In the genomic region with DNA sequence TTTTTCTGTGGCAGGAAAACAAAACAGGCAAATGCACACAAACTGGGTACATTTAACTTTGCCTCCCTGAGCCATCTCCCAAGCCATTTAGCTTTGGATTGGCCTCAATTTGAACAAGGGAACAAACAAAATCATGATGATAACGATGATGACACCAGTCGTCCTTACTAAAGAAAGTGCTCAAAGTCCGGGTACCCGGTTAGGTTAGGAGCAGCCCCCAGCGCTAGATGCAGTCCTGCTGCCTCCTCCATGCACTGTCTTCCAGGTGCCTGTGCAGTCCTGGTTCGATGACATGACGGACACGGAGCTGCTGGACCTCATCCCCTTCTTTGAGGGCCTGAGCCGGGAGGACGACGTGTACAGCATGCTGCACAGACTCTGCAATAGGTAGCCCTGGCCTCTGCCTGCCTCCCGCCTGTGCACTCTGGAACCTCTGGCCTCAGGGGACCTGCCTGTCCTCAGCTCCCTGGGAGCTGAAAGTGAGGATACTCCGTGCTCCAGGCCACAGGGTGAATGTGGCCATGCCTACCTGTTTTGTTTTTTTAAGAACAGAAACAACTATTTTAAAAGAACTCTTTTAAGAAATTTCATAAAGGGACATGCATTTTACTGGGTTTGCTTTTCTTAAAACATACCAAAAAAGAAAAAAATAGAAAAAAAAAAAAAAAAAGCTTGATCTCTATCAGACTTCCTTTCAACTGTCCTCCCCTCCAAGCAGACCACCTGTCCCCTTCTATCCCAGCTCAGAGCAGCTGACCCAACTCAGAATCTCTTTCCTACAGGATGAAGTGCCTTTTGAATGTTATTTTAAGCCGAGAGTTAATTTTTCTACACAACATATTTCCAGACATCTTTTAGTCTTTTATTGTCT, we compare ENCODE assay signal across 25 cellular contexts. TPM values are rescaled to one million over a fixed set of nuclear protein-coding genes. Genes with fewer than 3 reads are reported as not detected.
DNase-seq lines count a peak whose midpoint lies in the region; ATAC-seq and TF ChIP-seq lines count a peak whose summit lies in the region.
"Had no signal": no experiment of that assay in that cellular context is flagged by ENCODE, and none has a peak within 500 bp of the region (broad histone marks: within the 10 kb centered on the region; RNA-seq: fewer than 3 reads in every experiment).

No MANE protein-coding gene starts in this region.

- H3K4me1 Mint-ChIP-seq in natural killer cell treated with Interleukin-12 subunit alpha and Interleukin-12 subunit beta and Interleukin-15 and Interleukin-18, amount 100 ng/mL, for 72 hours (ENCODE audit: low read depth in 2 of 2): no peaks in the 10 kb centered on the region
- H3K4me1 Mint-ChIP-seq in natural killer cell: no peaks in the 10 kb centered on the region
- peaks cover 33% of the 10 kb centered on the region for H3K4me1 Mint-ChIP-seq in dendritic cell treated with granulocyte-macrophage colony-stimulating factor and Interleukin-4, amounts not matched to agents 40 ng/mL and 50 ng/mL, for 4 days (ENCODE audit: low read depth)
- H3K4me1 Mint-ChIP-seq in type B pancreatic cell (ENCODE audit: unreplicated experiment): peaks cover 3% of the 10 kb centered on the region
- H3K4me1 Mint-ChIP-seq: activated CD4-positive, alpha-beta memory T cell treated with anti-CD3 and anti-CD28 coated beads, Interleukin-2, amount 10 ng/mL, durations not matched to agents 7 days and 5 days; activated naive CD4-positive, alpha-beta T cell treated with anti-CD3 and anti-CD28 coated beads, Interleukin-2, amount 50 U/mL, for 24 hours; naive B cell had no signal

- H3K27ac Mint-ChIP-seq in natural killer cell treated with Interleukin-12 subunit alpha and Interleukin-12 subunit beta and Interleukin-15 and Interleukin-18, amount 100 ng/mL, for 72 hours: peak overlapping the region; percentile 53 to 72
- H3K27ac Mint-ChIP-seq in natural killer cell: no peak overlapping the region
- peak overlapping the region; percentile 58 for H3K27ac Mint-ChIP-seq in dendritic cell treated with granulocyte-macrophage colony-stimulating factor and Interleukin-4, amounts not matched to agents 40 ng/mL and 50 ng/mL, for 4 days
- H3K27ac Mint-ChIP-seq in type B pancreatic cell: peak overlapping the region; percentile 88
- H3K27ac Mint-ChIP-seq: activated CD4-positive, alpha-beta memory T cell treated with anti-CD3 and anti-CD28 coated beads, Interleukin-2, amount 10 ng/mL, durations not matched to agents 7 days and 5 days; activated naive CD4-positive, alpha-beta T cell treated with anti-CD3 and anti-CD28 coated beads, Interleukin-2, amount 50 U/mL, for 24 hours; activated T-helper 2 cell treated with anti-CD3 and anti-CD28 coated beads, Interferon-gamma antibody, Interleukin-2, Interleukin-4, amounts not matched to agents 10 μg/mL and 5 μg/mL and 100 μg/mL, durations not matched to agents 14 hours and 24 hours and 36 hours; CD4-positive, alpha-beta T cell; stimulated activated naive CD8-positive, alpha-beta T cell treated with anti-CD3 and anti-CD28 coated beads, Interleukin-15, Interleukin-2, amounts not matched to agents 100 ng/mL and 50 ng/mL, for 24 hours had no signal

- DNase-seq in natural killer cell treated with Interleukin-12 subunit alpha and Interleukin-12 subunit beta and Interleukin-15 and Interleukin-18, amount 100 ng/mL, for 72 hours (ENCODE audit: low spot score): no peak
- DNase-seq in natural killer cell (no peak), myocyte (ENCODE audit: low read depth) (peak; percentile 58), type B pancreatic cell (ENCODE audit: extremely low spot score, unreplicated experiment) (no peak), sciatic nerve (ENCODE audit: low spot score) (no peak), activated gamma-delta T cell (lab: John Stamatoyannopoulos, UW) (no peak), NCI-H1930 (lab: John Stamatoyannopoulos, UW) (no peak)
- DNase-seq: activated CD4-positive, alpha-beta memory T cell treated with anti-CD3 and anti-CD28 coated beads, Interleukin-2, amount 10 ng/mL, durations not matched to agents 7 days and 5 days; activated T-cell treated with anti-CD3 and anti-CD28 coated beads for 4 hours; amniotic stem cell; CD4-positive, alpha-beta T cell; left ventricle myocardium superior; naive B cell; NCI-H1436; pancreas; retina; Right ventricle myocardium superior; stimulated activated CD8-positive, alpha-beta memory T cell treated with anti-CD3 and anti-CD28 coated beads, Interleukin-4, amount 100 ng/mL, for 48 hours; testis had no signal

- H3K36me3 Mint-ChIP-seq in natural killer cell treated with Interleukin-12 subunit alpha and Interleukin-12 subunit beta and Interleukin-15 and Interleukin-18, amount 100 ng/mL, for 72 hours: no peaks in the 10 kb centered on the region
- no peaks in the 10 kb centered on the region for H3K36me3 Mint-ChIP-seq in natural killer cell
- H3K36me3 Mint-ChIP-seq in dendritic cell treated with granulocyte-macrophage colony-stimulating factor and Interleukin-4, amounts not matched to agents 40 ng/mL and 50 ng/mL, for 4 days (ENCODE audit: low read depth): peaks cover 39% of the 10 kb centered on the region
- peaks cover 21% of the 10 kb centered on the region for H3K36me3 Mint-ChIP-seq in type B pancreatic cell
- H3K36me3 Mint-ChIP-seq: activated naive CD4-positive, alpha-beta T cell treated with anti-CD3 and anti-CD28 coated beads, Interleukin-2, amount 50 U/mL, for 24 hours; naive B cell had no signal

- no peak overlapping the region for H3K4me3 Mint-ChIP-seq in natural killer cell treated with Interleukin-12 subunit alpha and Interleukin-12 subunit beta and Interleukin-15 and Interleukin-18, amount 100 ng/mL, for 72 hours
- H3K4me3 Mint-ChIP-seq in natural killer cell (no peak overlapping the region), type B pancreatic cell (peak overlapping the region; percentile 72)
- H3K4me3 Mint-ChIP-seq in dendritic cell treated with granulocyte-macrophage colony-stimulating factor and Interleukin-4, amounts not matched to agents 40 ng/mL and 50 ng/mL, for 4 days: no peak overlapping the region
- H3K4me3 Mint-ChIP-seq: activated CD4-positive, alpha-beta memory T cell treated with anti-CD3 and anti-CD28 coated beads, Interleukin-2, amount 10 ng/mL, durations not matched to agents 7 days and 5 days; activated naive CD4-positive, alpha-beta T cell treated with anti-CD3 and anti-CD28 coated beads, Interleukin-2, amount 50 U/mL, for 24 hours; CD4-positive, alpha-beta T cell; naive B cell; stimulated activated naive CD8-positive, alpha-beta T cell treated with anti-CD3 and anti-CD28 coated beads, Interleukin-15, Interleukin-2, amounts not matched to agents 100 ng/mL and 50 ng/mL, for 24 hours had no signal

- no peak for TF ChIP-seq CTCF in natural killer cell (IDR thresholded peaks at IDR 0.05)
- no peak for TF ChIP-seq CTCF in type B pancreatic cell (conservative IDR thresholded peaks at IDR 0.05)

- intact Hi-C loops in natural killer cell (cut with micrococcal nuclease): no loop called here
- intact Hi-C loops in dendritic cell treated with granulocyte-macrophage colony-stimulating factor and Interleukin-4, amounts not matched to agents 40 ng/mL and 50 ng/mL, for 4 days (cut with micrococcal nuclease): loop anchor here (2.0 kb wide), 1 partner anchor 14 kb away; no protein-coding TSS in a partner anchor
- intact Hi-C loops in sciatic nerve (cut with DNase I): no loop called here

- no peak for ATAC-seq in natural killer cell treated with Interleukin-12 subunit alpha and Interleukin-12 subunit beta and Interleukin-15 and Interleukin-18, amount 100 ng/mL, for 72 hours
- ATAC-seq in natural killer cell (no peak), sciatic nerve (no peak)
- ATAC-seq: left ventricle myocardium superior had no signal

- H3K9me3 Mint-ChIP-seq in natural killer cell treated with Interleukin-12 subunit alpha and Interleukin-12 subunit beta and Interleukin-15 and Interleukin-18, amount 100 ng/mL, for 72 hours: no peaks in the 10 kb centered on the region
- H3K9me3 Mint-ChIP-seq in natural killer cell (no peaks in the 10 kb centered on the region), type B pancreatic cell (no peaks in the 10 kb centered on the region)
- no peaks in the 10 kb centered on the region for H3K9me3 Mint-ChIP-seq in dendritic cell treated with granulocyte-macrophage colony-stimulating factor and Interleukin-4, amounts not matched to agents 40 ng/mL and 50 ng/mL, for 4 days
- H3K9me3 Mint-ChIP-seq: activated CD4-positive, alpha-beta memory T cell treated with anti-CD3 and anti-CD28 coated beads, Interleukin-2, amount 10 ng/mL, durations not matched to agents 7 days and 5 days; activated naive CD4-positive, alpha-beta T cell treated with anti-CD3 and anti-CD28 coated beads, Interleukin-2, amount 50 U/mL, for 24 hours; activated T-helper 2 cell treated with anti-CD3 and anti-CD28 coated beads, Interferon-gamma antibody, Interleukin-2, Interleukin-4, amounts not matched to agents 10 μg/mL and 5 μg/mL and 100 μg/mL, durations not matched to agents 14 hours and 24 hours and 36 hours; CD4-positive, alpha-beta T cell; naive B cell; stimulated activated naive CD8-positive, alpha-beta T cell treated with anti-CD3 and anti-CD28 coated beads, Interleukin-15, Interleukin-2, amounts not matched to agents 100 ng/mL and 50 ng/mL, for 24 hours had no signal

- H3K27me3 Mint-ChIP-seq in natural killer cell treated with Interleukin-12 subunit alpha and Interleukin-12 subunit beta and Interleukin-15 and Interleukin-18, amount 100 ng/mL, for 72 hours: peaks cover 0 to 2% of the 10 kb centered on the region in 2 donors
- no peaks in the 10 kb centered on the region for H3K27me3 Mint-ChIP-seq in natural killer cell (ENCODE audit: low read depth in 2 of 2)
- H3K27me3 Mint-ChIP-seq in dendritic cell treated with granulocyte-macrophage colony-stimulating factor and Interleukin-4, amounts not matched to agents 40 ng/mL and 50 ng/mL, for 4 days: no peaks in the 10 kb centered on the region
- H3K27me3 Mint-ChIP-seq in type B pancreatic cell: no peaks in the 10 kb centered on the region
- H3K27me3 Mint-ChIP-seq: activated naive CD4-positive, alpha-beta T cell treated with anti-CD3 and anti-CD28 coated beads, Interleukin-2, amount 50 U/mL, for 24 hours; CD4-positive, alpha-beta T cell; naive B cell; stimulated activated naive CD8-positive, alpha-beta T cell treated with anti-CD3 and anti-CD28 coated beads, Interleukin-15, Interleukin-2, amounts not matched to agents 100 ng/mL and 50 ng/mL, for 24 hours had no signal

RNA-seq across cellular contexts. Expression of a gene that starts 9.9 kb away (rescaled TPM):
- 10 to 100 TPM in 1 of 2 donors, 1 to 10 TPM in 1; 8.2 to 16.9 TPM for total RNA-seq in natural killer cell treated with Interleukin-12 subunit alpha and Interleukin-12 subunit beta and Interleukin-15 and Interleukin-18, amount 100 ng/mL, for 72 hours
- 10 to 100 TPM; 25.6 to 27.8 (median 26.9) TPM for total RNA-seq in natural killer cell
- 5.5 and 7.9 TPM in 2 replicates for total RNA-seq in myocyte
- 4.0 TPM for polyA plus RNA-seq in myocyte (2012)
- total RNA-seq in type B pancreatic cell (ENCODE audit: low replicate concordance): 14.2 and 16.9 TPM in 2 replicates
- total RNA-seq in sciatic nerve: 9.9 TPM

RNA-seq across cellular contexts. Expression of a gene that starts 48.7 kb away (rescaled TPM):
- total RNA-seq in natural killer cell treated with Interleukin-12 subunit alpha and Interleukin-12 subunit beta and Interleukin-15 and Interleukin-18, amount 100 ng/mL, for 72 hours: 1 to 10 TPM; 5.8 to 7.7 TPM
- total RNA-seq in natural killer cell (10 to 100 TPM; 27.7 to 38.1 (median 29.4) TPM), myocyte (11.2 and 19.6 TPM in 2 replicates), type B pancreatic cell (ENCODE audit: low replicate concordance) (28.7 and 31.6 TPM in 2 replicates), sciatic nerve (40.7 TPM)
- 23.5 TPM for polyA plus RNA-seq in myocyte (2012)

RNA-seq across cellular contexts. Expression of a gene that starts 58.3 kb away (rescaled TPM):
- total RNA-seq in natural killer cell treated with Interleukin-12 subunit alpha and Interleukin-12 subunit beta and Interleukin-15 and Interleukin-18, amount 100 ng/mL, for 72 hours: under 1 TPM; 0.25 to 0.52 TPM
- total RNA-seq in natural killer cell (1 to 10 TPM; 6.1 to 7.5 (median 7.0) TPM), myocyte (not detected in 2 replicates), type B pancreatic cell (ENCODE audit: low replicate concordance) (0.76 and 3.2 TPM in 2 replicates), sciatic nerve (4.8 TPM)
- 0.09 TPM for polyA plus RNA-seq in myocyte (2012)
- total RNA-seq: A172, glomerular endothelial cell had no signal

Comparison
In these comparisons a context has a peak if more than half of its experiments do, and no peak if none do; other contexts are left out.
1. H3K27ac Mint-ChIP-seq: peak in natural killer cell treated with Interleukin-12 subunit alpha and Interleukin-12 subunit beta and Interleukin-15 and Interleukin-18, amount 100 ng/mL, for 72 hours (2 of 2), dendritic cell treated with granulocyte-macrophage colony-stimulating factor and Interleukin-4, amounts not matched to agents 40 ng/mL and 50 ng/mL, for 4 days (single experiment) and type B pancreatic cell (single experiment); none in natural killer cell (0 of 2).